Comparison of ENCODE assay signal across 19 cellular contexts in genomic region chr2:21535826-21536225, GRCh38.
DNase-seq lines count a peak whose midpoint lies in the region; TF ChIP-seq lines count a peak whose summit lies in the region.
"Had no signal": no experiment of that assay in that cellular context is flagged by ENCODE, and none has a peak within 500 bp of the region (broad histone marks: within the 10 kb centered on the region; RNA-seq: fewer than 3 reads in every experiment).

No MANE protein-coding gene starts in this region.

- no peak overlapping the region for H2AFZ ChIP-seq in OCI-LY7 (ENCODE audit: low read length)

- H3K27ac Mint-ChIP-seq in endodermal cell: no peak overlapping the region
- H3K27ac Mint-ChIP-seq: CD8-positive, alpha-beta T cell; HFFc6 had no signal

- H4K20me1 ChIP-seq in OCI-LY7 (ENCODE audit: insufficient read depth, low read length): no peaks in the 10 kb centered on the region
- H4K20me1 ChIP-seq: BLaER1 treated with 17β-estradiol and CSF1 and Interleukin-3, amounts not matched to agents 10 nM and 100 nM had no signal

- no peak overlapping the region for H3K9ac ChIP-seq in endodermal cell (ENCODE audit: extremely low read depth, low read length, poor library complexity, severe bottlenecking)
- H3K9ac ChIP-seq: BLaER1 treated with 17β-estradiol and CSF1 and Interleukin-3, amounts not matched to agents 10 nM and 100 nM had no signal

- CTCF ChIA-PET in OCI-LY7 (lab: Charles Lee; ENCODE audit: unreplicated experiment): no interaction called here

- H3K27me3 Mint-ChIP-seq in endodermal cell (ENCODE audit: insufficient read depth): no peaks in the 10 kb centered on the region

- no peaks in the 10 kb centered on the region for H3K36me3 ChIP-seq in OCI-LY7 (ENCODE audit: insufficient read depth, low read length)
- no peaks in the 10 kb centered on the region for H3K36me3 ChIP-seq in endodermal cell (ENCODE audit: control insufficient read depth, insufficient read depth, low read length)
- H3K36me3 ChIP-seq in ascending aorta: no peaks in the 10 kb centered on the region

- no peaks in the 10 kb centered on the region for H3K9me2 ChIP-seq in OCI-LY7 (ENCODE audit: insufficient read depth, low read length)

- POLR2A ChIA-PET in OCI-LY7 (lab: Charles Lee): no interaction called here

- H3K27ac ChIP-seq in OCI-LY7 (ENCODE audit: low read depth, low read length, poor library complexity, severe bottlenecking) (no peak overlapping the region), endodermal cell (ENCODE audit: low read depth, low read length) (no peak overlapping the region), ascending aorta (no peak overlapping the region)
- H3K27ac ChIP-seq: BLaER1 treated with 17β-estradiol and CSF1 and Interleukin-3, amounts not matched to agents 10 nM and 100 nM had no signal

- H3K9me3 Mint-ChIP-seq in endodermal cell: peaks cover 55% of the 10 kb centered on the region

- H3K79me2 ChIP-seq in OCI-LY7 (ENCODE audit: insufficient read depth, low read depth, low read length): no peaks in the 10 kb centered on the region

- peaks cover 19% of the 10 kb centered on the region for H3K9me3 ChIP-seq in OCI-LY7 (ENCODE audit: low read length)
- peaks cover 63% of the 10 kb centered on the region for H3K9me3 ChIP-seq in endodermal cell (ENCODE audit: control insufficient read depth, low read length)
- H3K9me3 ChIP-seq in ascending aorta: peaks cover 10 to 37% of the 10 kb centered on the region in 2 donors

- no TSS peak for BruUV-seq in OCI-LY7 (replicated peaks; lab: Mats Ljungman, UMichigan)

- H3K4me3 Mint-ChIP-seq in endodermal cell: no peak overlapping the region
- H3K4me3 Mint-ChIP-seq: CD8-positive, alpha-beta T cell; HFFc6 had no signal

- no peaks in the 10 kb centered on the region for H3K27me3 ChIP-seq in endodermal cell (ENCODE audit: control insufficient read depth, insufficient read depth, low read length, poor library complexity, severe bottlenecking)
- H3K27me3 ChIP-seq in ascending aorta: no peaks in the 10 kb centered on the region
- H3K27me3 ChIP-seq: BLaER1 treated with 17β-estradiol and CSF1 and Interleukin-3, amounts not matched to agents 10 nM and 100 nM had no signal

- intact Hi-C loops in OCI-LY7 (cut with micrococcal nuclease; ENCODE audit: unreplicated experiment) (no loop called here), ascending aorta (cut with DNase I) (no loop called here)

- H3K4me3 ChIP-seq in OCI-LY7 (ENCODE audit: low read depth, low read length, poor library complexity, severe bottlenecking) (no peak overlapping the region), endodermal cell (ENCODE audit: low read length) (peak overlapping the region; percentile 53), ascending aorta (no peak overlapping the region)

- peak; percentile 15 for DNase-seq in DMS53 (lab: John Stamatoyannopoulos, UW)
- DNase-seq in DMS53 treated with DMSO at 0.1 percent for 48 hours (lab: John Stamatoyannopoulos, UW; ENCODE audit: unreplicated experiment): no peak
- DNase-seq in ELF-1 (ENCODE audit: low read depth, low spot score): peak; percentile 1
- peak; percentile 10 for DNase-seq in OCI-LY7 (ENCODE audit: low spot score)
- no peak for DNase-seq in endodermal cell
- DNase-seq in NCI-H2227 treated with DMSO at 0.1 percent for 48 hours (lab: John Stamatoyannopoulos, UW): no peak
- DNase-seq in NCI-H1417 treated with DMSO at 0.1 percent for 48 hours (lab: John Stamatoyannopoulos, UW): no peak
- no peak for DNase-seq in ascending aorta (ENCODE audit: low spot score in 2 of 2)
- DNase-seq: 8988T; CD8-positive, alpha-beta T cell; DMS153; DND-41; EL; HCEC 1CT; HFFc6; IMR-90; Karpas-422; KBM-7 had no signal

- H3K4me2 ChIP-seq in OCI-LY7 (ENCODE audit: low read length): no peak overlapping the region
- H3K4me2 ChIP-seq: BLaER1 treated with 17β-estradiol and CSF1 and Interleukin-3, amounts not matched to agents 10 nM and 100 nM had no signal

- TF ChIP-seq CTCF in OCI-LY7 (conservative IDR thresholded peaks at IDR 0.05; ENCODE audit: low read length) (no peak), endodermal cell (conservative IDR thresholded peaks at IDR 0.05) (no peak), ascending aorta (IDR thresholded peaks at IDR 0.05) (no peak)

- H3K4me1 ChIP-seq in OCI-LY7 (ENCODE audit: insufficient read depth, low read length, poor library complexity, severe bottlenecking) (no peaks in the 10 kb centered on the region), endodermal cell (ENCODE audit: control insufficient read depth, insufficient read depth, low read length) (no peaks in the 10 kb centered on the region), ascending aorta (no peaks in the 10 kb centered on the region)
- H3K4me1 ChIP-seq: BLaER1 treated with 17β-estradiol and CSF1 and Interleukin-3, amounts not matched to agents 10 nM and 100 nM had no signal

- H3K36me3 Mint-ChIP-seq in endodermal cell (ENCODE audit: low read depth): peaks cover 25% of the 10 kb centered on the region

- H3K4me1 Mint-ChIP-seq in endodermal cell: no peaks in the 10 kb centered on the region

- 60 to 69% methylated on average over 3 to 4 of the region's 4 CpGs for WGBS in endodermal cell (ENCODE audit: insufficient coverage in 1 of 2, insufficient read length in 1 of 2), 2 experiments

Comparison
In these comparisons a context has a peak if more than half of its experiments do, and no peak if none do; other contexts are left out.
1. DNase-seq: peak in DMS53 (single experiment), ELF-1 (single experiment) and OCI-LY7 (single experiment); none in DMS53 treated with DMSO at 0.1 percent for 48 hours (single experiment), endodermal cell (single experiment), NCI-H2227 treated with DMSO at 0.1 percent for 48 hours (single experiment), NCI-H1417 treated with DMSO at 0.1 percent for 48 hours (single experiment) and ascending aorta (0 of 2).